11 cellular contexts compared by ENCODE assay signal in genomic region chr10:88663153-88663552, GRCh38. TPM values are rescaled to one million over a fixed set of nuclear protein-coding genes. Genes with fewer than 3 reads are reported as not detected.
"Had no signal": no experiment of that assay in that cellular context is flagged by ENCODE, and none has a peak within 500 bp of the region (broad histone marks: within the 10 kb centered on the region; RNA-seq: fewer than 3 reads in every experiment).

No MANE protein-coding gene starts in this region.

RNA-seq across cellular contexts. Expression of gene LIPF, which starts 1.1 kb away (rescaled TPM):
- total RNA-seq: OCI-LY7, PC-3, PC-9, Peyer's patch, Right ventricle myocardium inferior, Right ventricle myocardium superior, RPMI7951, SJCRH30, SJSA1, SK-MEL-5 had no signal

RNA-seq across cellular contexts. Expression of gene LIPK, which starts 42.9 kb away (rescaled TPM):
- total RNA-seq: OCI-LY7, PC-3, PC-9, Peyer's patch, Right ventricle myocardium inferior, Right ventricle myocardium superior, RPMI7951, SJCRH30, SJSA1, SK-MEL-5 had no signal
- polyA plus RNA-seq: SK-N-SH had no signal
